ENCODE assay signal across 16 cellular contexts in the genomic region with DNA sequence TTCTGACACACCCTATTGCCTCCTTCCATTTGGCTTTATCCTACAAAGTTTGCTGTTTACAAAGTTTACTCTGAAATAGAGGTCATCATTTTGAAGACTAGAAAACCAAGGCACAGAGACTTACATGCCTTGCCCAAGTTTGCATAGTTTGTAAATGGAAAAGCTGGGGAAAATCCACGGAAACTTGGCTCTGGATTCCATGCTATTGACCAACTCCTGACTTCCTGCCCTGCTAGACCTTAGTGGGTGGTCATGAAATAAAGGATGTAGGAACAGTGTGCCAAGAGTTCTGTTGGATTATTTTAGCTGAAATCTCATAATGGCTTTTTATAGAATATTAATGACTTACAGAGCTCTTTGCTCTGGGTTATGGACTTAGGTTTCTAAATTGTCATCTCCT.
A peak's percentile ranks its signal among the peaks of the same experiment; 100 is the strongest.
DNase-seq lines count a peak whose midpoint lies in the region; ATAC-seq, FAIRE-seq and TF ChIP-seq lines count a peak whose summit lies in the region.
"Had no signal": no experiment of that assay in that cellular context is flagged by ENCODE, and none has a peak within 500 bp of the region (broad histone marks: within the 10 kb centered on the region; RNA-seq: fewer than 3 reads in every experiment).

No MANE protein-coding gene starts in this region.

- H3K9me3 ChIP-seq in astrocyte (ENCODE audit: insufficient read depth, low read depth, low read length): no peaks in the 10 kb centered on the region
- no peaks in the 10 kb centered on the region for H3K9me3 ChIP-seq in thoracic aorta
- H3K9me3 ChIP-seq in HepG2 (ENCODE audit: low read length): no peaks in the 10 kb centered on the region

- H3K4me3 ChIP-seq in astrocyte (ENCODE audit: insufficient read depth, low read depth, low read length): no peak overlapping the region
- H3K4me3 ChIP-seq in thoracic aorta: no peak overlapping the region
- H3K4me3 ChIP-seq in HepG2 (replicated peaks in 1 of 3; ENCODE audit: insufficient read depth in 1 of 3, low read depth in 2 of 3, low read length in 3 of 3): no peak overlapping the region

- FAIRE-seq in astrocyte (lab: Jason Lieb, UNC) (no peak), HepG2 (lab: Jason Lieb, UNC) (no peak)
- FAIRE-seq: H1 had no signal

- no peaks in the 10 kb centered on the region for H3K36me3 ChIP-seq in astrocyte (ENCODE audit: insufficient read depth, low read length)
- no peaks in the 10 kb centered on the region for H3K36me3 ChIP-seq in thoracic aorta
- H3K36me3 ChIP-seq in HepG2 (replicated peaks in 1 of 2; ENCODE audit: control insufficient read depth in 1 of 2, insufficient read depth in 2 of 2, low read length in 2 of 2): no peaks in the 10 kb centered on the region

- H3K36me3 Mint-ChIP-seq in astrocyte (ENCODE audit: low read depth, unreplicated experiment): no peaks in the 10 kb centered on the region
- H3K36me3 Mint-ChIP-seq: CD4-positive, CD25-positive, alpha-beta regulatory T cell had no signal

- H3K4me2 ChIP-seq in astrocyte (ENCODE audit: low read length) (no peak overlapping the region), HepG2 (ENCODE audit: low read depth, low read length) (no peak overlapping the region)

- TF ChIP-seq RAD21 in HepG2 (CRISPR knock-in tag; IDR thresholded peaks at IDR 0.05): no peak

- no peak overlapping the region for H3K27ac Mint-ChIP-seq in astrocyte (ENCODE audit: unreplicated experiment)
- H3K27ac Mint-ChIP-seq: B cell; CD4-positive, CD25-positive, alpha-beta regulatory T cell had no signal

- H3K4me1 ChIP-seq in astrocyte (ENCODE audit: insufficient read depth, low read length) (peaks cover 9% of the 10 kb centered on the region), thoracic aorta (ENCODE audit: control insufficient read depth in 1 of 2, low read depth in 2 of 2) (peaks cover 6 to 15% of the 10 kb centered on the region in 2 donors), HepG2 (ENCODE audit: insufficient read depth, low read length) (no peaks in the 10 kb centered on the region)

- DNase-seq in EL (peak; percentile 23), astrocyte (ENCODE audit: low read depth) (peak; percentile 26), fibroblast of peridontal ligament (ENCODE audit: extremely low read depth) (peak; percentile 71), thoracic aorta (ENCODE audit: low spot score) (no peak), SIG-M5 treated with dmso at 0.1 percent for 504 hours (lab: John Stamatoyannopoulos, UW; ENCODE audit: unreplicated experiment) (no peak), HepG2 (ENCODE audit: low spot score) (no peak)
- DNase-seq: CD4-positive, CD25-positive, alpha-beta regulatory T cell; Kasumi-1; MM.1S; NCI-H1092 treated with DMSO at 0.1 percent for 48 hours; NCI-H1694; NCI-H526 treated with DMSO at 0.1 percent for 48 hours; SHP77 treated with DMSO at 0.1 percent for 48 hours had no signal

- no peak overlapping the region for H3K4me3 Mint-ChIP-seq in astrocyte (ENCODE audit: unreplicated experiment)
- H3K4me3 Mint-ChIP-seq: B cell; CD4-positive, CD25-positive, alpha-beta regulatory T cell had no signal

- H3K79me2 ChIP-seq in astrocyte (ENCODE audit: insufficient read depth, low read length) (no peaks in the 10 kb centered on the region), HepG2 (ENCODE audit: insufficient read depth, low read length) (no peaks in the 10 kb centered on the region)

- no peaks in the 10 kb centered on the region for H3K27me3 Mint-ChIP-seq in astrocyte (ENCODE audit: low read depth, unreplicated experiment)
- H3K27me3 Mint-ChIP-seq: B cell; CD4-positive, CD25-positive, alpha-beta regulatory T cell had no signal

- in situ Hi-C loops in HepG2 (cut with HindIII; ENCODE audit: extremely low pct_ligation_motif_present, low pct_unique_long_range_greater_than_20kb): no loop called here

- H3K27me3 ChIP-seq in astrocyte (ENCODE audit: insufficient read depth, low read length): no peaks in the 10 kb centered on the region
- H3K27me3 ChIP-seq in thoracic aorta (replicated peaks; ENCODE audit: insufficient read depth): no peaks in the 10 kb centered on the region
- no peaks in the 10 kb centered on the region for H3K27me3 ChIP-seq in HepG2 (ENCODE audit: control insufficient read depth in 1 of 2, insufficient read depth in 2 of 2, low read length in 2 of 2)

- intact Hi-C loops in HepG2 (cut with micrococcal nuclease; ENCODE audit: unreplicated experiment): no loop called here

- no peak for TF ChIP-seq EP300 in HepG2 (IDR thresholded peaks at IDR 0.05; ENCODE audit: low read depth in 2 of 2, low read length in 2 of 2)
- TF ChIP-seq EP300 in HepG2 (CRISPR knock-in tag; IDR thresholded peaks at IDR 0.05; ENCODE audit: borderline replicate concordance): no peak

- TF ChIP-seq POLR2A in HepG2 (IDR thresholded peaks at IDR 0.05; ENCODE audit: insufficient read depth in 1 of 2, low read depth in 2 of 2, low read length in 2 of 2): no peak

- WGBS in HepG2 (ENCODE audit: low lambda C conversion rate): 0% methylated on average over 1 of the region's 1 CpG

- peak; percentile 57 for ATAC-seq in thoracic aorta (ENCODE audit: insufficient number of reproducible peaks, low FRiP score, low read depth)
- no peak for ATAC-seq in HG02623 (IDR thresholded peaks at IDR 0.05; ENCODE audit: unreplicated experiment)
- no peak for ATAC-seq in HepG2

- peaks cover 5% of the 10 kb centered on the region for H3K9me3 Mint-ChIP-seq in astrocyte (ENCODE audit: unreplicated experiment)

- POLR2A ChIA-PET in HepG2 (lab: Yijun Ruan, JAX): no interaction called here

- peaks cover 23% of the 10 kb centered on the region for H3K4me1 Mint-ChIP-seq in astrocyte (ENCODE audit: low read depth, unreplicated experiment)
- H3K4me1 Mint-ChIP-seq: B cell had no signal

- TF ChIP-seq CTCF in astrocyte (IDR thresholded peaks at IDR 0.05; ENCODE audit: insufficient read depth, low read depth, low read length) (no peak), thoracic aorta (IDR thresholded peaks at IDR 0.05) (no peak), HepG2 (CRISPR knock-in tag; IDR thresholded peaks at IDR 0.05) (no peak)

- no peak overlapping the region for H3K27ac ChIP-seq in astrocyte (ENCODE audit: low read depth, low read length)
- peak overlapping the region in 1 of 2 donors; percentile 43 for H3K27ac ChIP-seq in thoracic aorta
- H3K27ac ChIP-seq in HepG2 (ENCODE audit: extremely low read length, insufficient read depth, low read length): no peak overlapping the region

- H2AFZ ChIP-seq in astrocyte (ENCODE audit: low read depth, low read length) (no peak overlapping the region), HepG2 (ENCODE audit: low read length) (no peak overlapping the region)

- H4K20me1 ChIP-seq in astrocyte (ENCODE audit: insufficient read depth, low read length) (no peaks in the 10 kb centered on the region), HepG2 (ENCODE audit: insufficient read depth, low read length) (no peaks in the 10 kb centered on the region)

- CTCF ChIA-PET in HepG2 (lab: Yijun Ruan, JAX; ENCODE audit: low intra/inter-chr PET ratio, low total read pairs): no interaction called here

- H3K9ac ChIP-seq in astrocyte (ENCODE audit: low read length) (no peak overlapping the region), HepG2 (ENCODE audit: insufficient read depth, low read depth, low read length) (no peak overlapping the region)

- BruUV-seq in HepG2 (replicated peaks; lab: Mats Ljungman, UMichigan): no TSS peak

TF ChIP-seq in HepG2, 621 proteins besides CTCF, POLR2A, EP300 and RAD21:
- TF ChIP-seq ZBTB25 (CRISPR knock-in tag; IDR thresholded peaks at IDR 0.05): no peak
- no peak for TF ChIP-seq ZGPAT (CRISPR knock-in tag; IDR thresholded peaks at IDR 0.05)
- no peak for TF ChIP-seq ZNF10 (CRISPR knock-in tag; IDR thresholded peaks at IDR 0.05; ENCODE audit: borderline replicate concordance, low read depth)
- TF ChIP-seq CBX5 (CRISPR knock-in tag; IDR thresholded peaks at IDR 0.05; ENCODE audit: borderline replicate concordance): no peak
- no peak for TF ChIP-seq PCBP1 (IDR thresholded peaks at IDR 0.05; ENCODE audit: borderline replicate concordance, low read depth, low read length)

Comparison
In these comparisons a context has a peak if more than half of its experiments do, and no peak if none do; other contexts are left out.
1. DNase-seq: peak in EL (single experiment), astrocyte (single experiment) and fibroblast of peridontal ligament (single experiment); none in thoracic aorta (single experiment), SIG-M5 treated with dmso at 0.1 percent for 504 hours (single experiment) and HepG2 (single experiment).